ENCODE assay signal across 29 cellular contexts in genomic region chr12:132447327-132447720, GRCh38.
"Had no signal": no experiment of that assay in that cellular context is flagged by ENCODE, and none has a peak within 500 bp of the region (broad histone marks: within the 10 kb centered on the region; RNA-seq: fewer than 3 reads in every experiment).

No MANE protein-coding gene starts in this region.

- DNase-seq: activated CD4-positive, alpha-beta memory T cell treated with anti-CD3 and anti-CD28 coated beads, Interleukin-2, amount 10 ng/mL, durations not matched to agents 7 days and 5 days; activated CD4-positive, alpha-beta T cell treated with anti-CD3 and anti-CD28 coated beads for 48 hours; activated CD4-positive, CD25-positive, alpha-beta regulatory T cell; activated gamma-delta T cell treated with Interleukin-2 at 50 U/mL for 16 hours; amniotic stem cell; colonic mucosa; dorsolateral prefrontal cortex; glutamatergic neuron; immature natural killer cell; kidney glomerular epithelial cell; left ventricle myocardium inferior; midbrain; nephron progenitor cell; stimulated activated CD4-positive, alpha-beta T cell treated with anti-CD3 and anti-CD28 coated beads, Interleukin-1b, Interleukin-23, amount 100 ng/mL, for 48 hours; stomach; T-helper 1 cell; T1000 had no signal

- H3K9me3 Mint-ChIP-seq: activated CD4-positive, alpha-beta memory T cell treated with anti-CD3 and anti-CD28 coated beads, Interleukin-2, amount 10 ng/mL, durations not matched to agents 7 days and 5 days; central memory CD8-positive, alpha-beta T cell; immature natural killer cell; stimulated activated effector memory CD8-positive, alpha-beta T cell treated with anti-CD3 and anti-CD28 coated beads, Interleukin-12 subunit alpha, Interleukin-12 subunit beta, amount 100 ng/mL, for 72 hours had no signal

- H3K4me3 Mint-ChIP-seq: activated CD4-positive, alpha-beta memory T cell treated with anti-CD3 and anti-CD28 coated beads, Interleukin-2, amount 10 ng/mL, durations not matched to agents 7 days and 5 days; activated naive CD8-positive, alpha-beta T cell; central memory CD8-positive, alpha-beta T cell; immature natural killer cell; nephron progenitor cell had no signal

- H3K9me3 ChIP-seq: breast epithelium, colonic mucosa, esophagus muscularis mucosa, left ventricle myocardium inferior, right lobe of liver, stomach, suprapubic skin had no signal

- H3K4me1 ChIP-seq: breast epithelium, colonic mucosa, left ventricle myocardium inferior, parathyroid adenoma, right lobe of liver had no signal

- H3K9ac ChIP-seq: parathyroid adenoma had no signal

- H2AFZ ChIP-seq: hepatocyte had no signal

- FAIRE-seq: frontal cortex had no signal

- H3K4me2 ChIP-seq: hepatocyte had no signal

- H3K4me3 ChIP-seq: breast epithelium, colonic mucosa, dorsolateral prefrontal cortex, esophagus muscularis mucosa, hepatocyte, left ventricle myocardium inferior, right lobe of liver, skin epidermis, stomach, suprapubic skin, tibial nerve had no signal

- H3K27ac ChIP-seq: colonic mucosa, dorsolateral prefrontal cortex, esophagus muscularis mucosa, left ventricle myocardium inferior, parathyroid adenoma, right lobe of liver, stomach, suprapubic skin, tibial nerve had no signal

- H3K27me3 ChIP-seq: colonic mucosa, right lobe of liver had no signal

- ATAC-seq: right lobe of liver; stimulated activated effector memory CD8-positive, alpha-beta T cell treated with anti-CD3 and anti-CD28 coated beads, Interleukin-12 subunit alpha, Interleukin-12 subunit beta, amount 100 ng/mL, for 72 hours had no signal

- H3K36me3 ChIP-seq: breast epithelium, colonic mucosa, esophagus muscularis mucosa, left ventricle myocardium inferior, right lobe of liver, stomach, suprapubic skin, tibial nerve had no signal

- H3K27me3 Mint-ChIP-seq: activated naive CD8-positive, alpha-beta T cell; central memory CD8-positive, alpha-beta T cell had no signal

- H3K27ac Mint-ChIP-seq: activated naive CD8-positive, alpha-beta T cell had no signal

- H3K79me2 ChIP-seq: hepatocyte, parathyroid adenoma had no signal
